Comparison of ENCODE assay signal across 13 cellular contexts in genomic region chr16:14409563-14409962, GRCh38.
DNase-seq lines count a peak whose midpoint lies in the region; ATAC-seq, FAIRE-seq and TF ChIP-seq lines count a peak whose summit lies in the region.
"Had no signal": no experiment of that assay in that cellular context is flagged by ENCODE, and none has a peak within 500 bp of the region (broad histone marks: within the 10 kb centered on the region; RNA-seq: fewer than 3 reads in every experiment).

No MANE protein-coding gene starts in this region.

- H3K4me3 Mint-ChIP-seq in activated T-cell treated with anti-CD3 and anti-CD28 coated beads, Interleukin-2, amount 50 U/mL, for 4 hours = no peak overlapping the region

- no peaks in the 10 kb centered on the region for H3K27me3 ChIP-seq in lower lobe of right lung (ENCODE audit: low read depth)
- no peaks in the 10 kb centered on the region for H3K27me3 ChIP-seq in effector memory CD4-positive, alpha-beta T cell (replicated peaks; ENCODE audit: control insufficient read depth, insufficient read depth, low read length, poor library complexity, severe bottlenecking)
- H3K27me3 ChIP-seq: body of pancreas, spleen had no signal

- TF ChIP-seq EP300 in A549 (IDR thresholded peaks at IDR 0.05) = peak; percentile 19 to 45; a peak in 2 of 5 replicates

- peak; percentile 96 for FAIRE-seq in A549 (lab: Jason Lieb, UNC)
- FAIRE-seq: GM18507 had no signal

- no peak for TF ChIP-seq CTCF in A549 (IDR thresholded peaks at IDR 0.05)
- TF ChIP-seq CTCF in cardiac fibroblast (IDR thresholded peaks at IDR 0.05; ENCODE audit: low read depth, low read length) = no peak
- no peak for TF ChIP-seq CTCF in lower lobe of right lung (IDR thresholded peaks at IDR 0.05)

- WGBS in A549 (ENCODE audit: missing lambda C conversion rate) = 3% methylated on average over 5 of the region's 5 CpGs

- no peaks in the 10 kb centered on the region for H3K4me1 Mint-ChIP-seq in activated T-cell treated with anti-CD3 and anti-CD28 coated beads, Interleukin-2, amount 50 U/mL, for 4 hours (ENCODE audit: low read depth)

- no peaks in the 10 kb centered on the region for H3K9me3 Mint-ChIP-seq in activated T-cell treated with anti-CD3 and anti-CD28 coated beads, Interleukin-2, amount 50 U/mL, for 4 hours

- H3K36me3 ChIP-seq in lower lobe of right lung = no peaks in the 10 kb centered on the region
- H3K36me3 ChIP-seq in effector memory CD4-positive, alpha-beta T cell (ENCODE audit: control insufficient read depth, insufficient read depth, low read length) = no peaks in the 10 kb centered on the region
- H3K36me3 ChIP-seq: spleen had no signal

- no peaks in the 10 kb centered on the region for H3K36me3 Mint-ChIP-seq in activated T-cell treated with anti-CD3 and anti-CD28 coated beads, Interleukin-2, amount 50 U/mL, for 4 hours (ENCODE audit: insufficient read depth)

- H3K9me3 ChIP-seq in A549 = no peaks in the 10 kb centered on the region
- H3K9me3 ChIP-seq in lower lobe of right lung = no peaks in the 10 kb centered on the region
- H3K9me3 ChIP-seq in effector memory CD4-positive, alpha-beta T cell (ENCODE audit: control insufficient read depth, low read length) = no peaks in the 10 kb centered on the region
- H3K9me3 ChIP-seq: body of pancreas, spleen had no signal

- ATAC-seq in A549 (peak; percentile 94 to 95), lower lobe of right lung (peak; percentile 43 to 48)
- no peak for ATAC-seq in activated T-cell treated with anti-CD3 and anti-CD28 coated beads, Interleukin-2, amount 50 U/mL, for 4 hours
- ATAC-seq: body of pancreas; stimulated activated naive CD8-positive, alpha-beta T cell treated with anti-CD3 and anti-CD28 coated beads, Interleukin-15, Interleukin-2, amounts not matched to agents 100 U/mL and 50 U/mL, for 24 hours had no signal

- H3K27ac ChIP-seq in A549 (peak overlapping the region; percentile 78 to 99), lower lobe of right lung (no peak overlapping the region)
- H3K27ac ChIP-seq in effector memory CD4-positive, alpha-beta T cell (ENCODE audit: insufficient read depth, low read length, poor library complexity, severe bottlenecking) = no peak overlapping the region
- H3K27ac ChIP-seq: body of pancreas, spleen had no signal

- peak overlapping the region; percentile 24 for H3K4me2 ChIP-seq in A549

- DNase-seq in A549 (ENCODE audit: low read depth in 1 of 2, low spot score in 1 of 2) = peak in 1 of 2 experiments; percentile 92
- DNase-seq in HT-29 (ENCODE audit: low spot score) = peak; percentile 6
- DNase-seq in cardiac fibroblast (ENCODE audit: low read depth in 2 of 2) = peak; percentile 88 to 97
- DNase-seq in lower lobe of right lung = no peak
- no peak for DNase-seq in cerebellar nuclear complex (lab: John Stamatoyannopoulos, UW)
- no peak for DNase-seq in effector memory CD4-positive, alpha-beta T cell
- DNase-seq in activated T-cell treated with anti-CD3 and anti-CD28 coated beads, Interleukin-2, amount 50 U/mL, for 4 hours = no peak
- no peak for DNase-seq in NCI-H2227 treated with DMSO at 0.1 percent for 48 hours (lab: John Stamatoyannopoulos, UW)
- DNase-seq: activated CD4-positive, CD25-positive, alpha-beta regulatory T cell; spleen; stimulated activated naive CD8-positive, alpha-beta T cell treated with anti-CD3 and anti-CD28 coated beads, Interleukin-15, Interleukin-2, amounts not matched to agents 100 U/mL and 50 U/mL, for 24 hours had no signal

- peak in 1 of 2 experiments; percentile 31; a peak in 1 of 5 replicates for TF ChIP-seq RAD21 in A549 (conservative IDR thresholded peaks at IDR 0.05 in 1 of 2, IDR thresholded peaks at IDR 0.05 in 1 of 2)

- no peaks in the 10 kb centered on the region for H3K27me3 Mint-ChIP-seq in activated T-cell treated with anti-CD3 and anti-CD28 coated beads, Interleukin-2, amount 50 U/mL, for 4 hours (ENCODE audit: low read depth)

- H3K4me1 ChIP-seq in A549 (peaks cover 41% of the 10 kb centered on the region), lower lobe of right lung (no peaks in the 10 kb centered on the region)
- H3K4me1 ChIP-seq in effector memory CD4-positive, alpha-beta T cell (ENCODE audit: control insufficient read depth, insufficient read depth, low read length, poor library complexity, severe bottlenecking) = no peaks in the 10 kb centered on the region
- H3K4me1 ChIP-seq: body of pancreas had no signal

- no peak for TF ChIP-seq POLR2A in A549 (IDR thresholded peaks at IDR 0.05; ENCODE audit: low read length)

- CTCF ChIA-PET in A549 (lab: Yijun Ruan, JAX) = no interaction called here

- intact Hi-C loops in lower lobe of right lung (cut with DNase I) = no loop called here

- POLR2A ChIA-PET in A549 (lab: Yijun Ruan, JAX) = no interaction called here

- no peak overlapping the region for H3K4me3 ChIP-seq in A549
- no peak overlapping the region for H3K4me3 ChIP-seq in cardiac fibroblast (replicated peaks in 1 of 2; ENCODE audit: low read depth in 2 of 2, low read length in 2 of 2)
- no peak overlapping the region for H3K4me3 ChIP-seq in lower lobe of right lung
- no peak overlapping the region for H3K4me3 ChIP-seq in effector memory CD4-positive, alpha-beta T cell (ENCODE audit: insufficient read depth, low read depth, low read length, poor library complexity, severe bottlenecking)
- H3K4me3 ChIP-seq: body of pancreas, spleen had no signal

TF ChIP-seq in A549, 52 proteins besides CTCF, POLR2A, EP300 and RAD21:
- TF ChIP-seq USF2 (IDR thresholded peaks at IDR 0.05) (no peak), CEBPB (IDR thresholded peaks at IDR 0.05) (peak; percentile 74 to 89), GATA3 (IDR thresholded peaks at IDR 0.05; ENCODE audit: borderline replicate concordance) (0 out of 2 replicates have a peak, but pooled peaks have one; percentile 53), JUN (IDR thresholded peaks at IDR 0.05) (peak in 1 of 2 experiments; percentile 59; a peak in 2 of 5 replicates), MAX (IDR thresholded peaks at IDR 0.05) (peak; percentile 61; the same call in 1 of the 2 replicates), FOSL2 (IDR thresholded peaks at IDR 0.05) (peak; percentile 49; the same call in 1 of the 2 replicates), FOSL2 (CRISPR knock-in tag; IDR thresholded peaks at IDR 0.05) (peak; percentile 89), PHF8 (IDR thresholded peaks at IDR 0.05; ENCODE audit: borderline replicate concordance, low read depth) (no peak), HOXB5 (CRISPR knock-in tag; IDR thresholded peaks at IDR 0.05) (peak; percentile 87; the same call in 1 of the 2 replicates), SMC3 (IDR thresholded peaks at IDR 0.05) (peak; percentile 33; the same call in 2 of the 3 replicates), PBX3 (IDR thresholded peaks at IDR 0.05) (0 out of 2 replicates have a peak, but pooled peaks have one; percentile 57), JUNB (IDR thresholded peaks at IDR 0.05) (peak; percentile 61), CHD4 (IDR thresholded peaks at IDR 0.05; ENCODE audit: borderline replicate concordance) (no peak), TFCP2L1 (CRISPR knock-in tag; IDR thresholded peaks at IDR 0.05) (no peak)

Comparison
In these comparisons a context has a peak if more than half of its experiments do, and no peak if none do; other contexts are left out.
1. ATAC-seq: peak in A549 (2 of 2) and lower lobe of right lung (2 of 2); none in activated T-cell treated with anti-CD3 and anti-CD28 coated beads, Interleukin-2, amount 50 U/mL, for 4 hours (0 of 2).
2. DNase-seq: peak in HT-29 (single experiment) and cardiac fibroblast (2 of 2); none in lower lobe of right lung (single experiment), cerebellar nuclear complex (0 of 2), effector memory CD4-positive, alpha-beta T cell (0 of 3), activated T-cell treated with anti-CD3 and anti-CD28 coated beads, Interleukin-2, amount 50 U/mL, for 4 hours (single experiment) and NCI-H2227 treated with DMSO at 0.1 percent for 48 hours (single experiment).
3. H3K27ac ChIP-seq: peak in A549 (2 of 2); none in lower lobe of right lung (single experiment) and effector memory CD4-positive, alpha-beta T cell (single experiment).